8 cellular contexts compared by ENCODE assay signal in the genomic region with DNA sequence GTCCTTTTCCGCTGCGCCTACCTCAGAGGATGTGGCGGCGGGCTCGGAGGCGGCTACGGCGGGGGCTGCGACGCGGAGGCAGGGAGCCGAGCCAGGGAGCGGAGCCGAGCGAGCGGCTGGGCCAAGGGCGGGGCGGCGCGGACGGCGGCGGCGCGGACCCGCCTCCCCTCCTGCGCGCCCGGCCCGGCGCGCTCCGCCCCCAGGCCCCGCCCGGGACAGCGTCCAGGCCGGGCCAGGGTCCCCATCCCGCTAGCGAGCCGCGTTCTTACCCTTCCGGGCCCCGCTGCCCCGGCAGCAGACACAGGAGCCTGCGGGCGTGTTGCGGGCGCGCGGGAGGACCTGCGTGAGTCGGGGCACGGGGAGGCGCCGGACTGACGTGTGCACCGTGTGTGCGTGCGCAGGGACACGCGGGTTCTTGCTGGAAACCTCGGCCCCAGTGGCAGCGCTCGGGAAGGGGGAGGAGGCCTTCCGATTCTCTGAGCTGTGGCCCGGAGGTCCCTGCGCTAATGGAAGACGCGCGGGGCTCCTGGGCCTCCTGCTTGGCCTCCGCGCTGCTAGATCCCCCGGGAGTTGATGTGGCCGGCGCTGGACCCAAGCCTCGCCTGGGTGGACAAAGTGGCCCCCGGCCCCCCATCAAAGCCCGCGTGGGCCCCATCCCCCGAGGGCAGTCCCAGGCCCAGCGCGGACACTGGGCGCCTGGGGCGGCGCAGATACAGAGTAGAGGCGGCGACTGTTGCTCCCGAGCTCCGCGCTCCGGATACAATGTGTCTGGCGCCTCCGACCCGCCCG. TPM values are rescaled to one million over a fixed set of nuclear protein-coding genes. Genes with fewer than 3 reads are reported as not detected.
A peak's percentile ranks its signal among the peaks of the same experiment; 100 is the strongest.
DNase-seq lines count a peak whose midpoint lies in the region; ATAC-seq and TF ChIP-seq lines count a peak whose summit lies in the region.

A gene with protein sequence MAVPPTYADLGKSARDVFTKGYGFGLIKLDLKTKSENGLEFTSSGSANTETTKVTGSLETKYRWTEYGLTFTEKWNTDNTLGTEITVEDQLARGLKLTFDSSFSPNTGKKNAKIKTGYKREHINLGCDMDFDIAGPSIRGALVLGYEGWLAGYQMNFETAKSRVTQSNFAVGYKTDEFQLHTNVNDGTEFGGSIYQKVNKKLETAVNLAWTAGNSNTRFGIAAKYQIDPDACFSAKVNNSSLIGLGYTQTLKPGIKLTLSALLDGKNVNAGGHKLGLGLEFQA (minus strand): TSS at position 350 of the 789 bp plus-strand sequence. CDS start 11,963 bp downstream, outside the sequence.

- H3K27me3 Mint-ChIP-seq in activated CD4-positive, alpha-beta memory T cell treated with anti-CD3 and anti-CD28 coated beads, Interleukin-2, amount 10 ng/mL, durations not matched to agents 7 days and 5 days = no peaks in the 10 kb centered on the region

- DNase-seq in AG10803 (ENCODE audit: low read depth) (peak; percentile 93), NCI-H510A treated with DMSO at 0.1 percent for 48 hours (lab: John Stamatoyannopoulos, UW) (peak; percentile 32), ecto neural progenitor cell (ENCODE audit: low spot score) (peak; percentile 88), lung (ENCODE audit: low spot score) (peak; percentile 77)
- peak; percentile 87 for DNase-seq in activated CD4-positive, alpha-beta memory T cell treated with anti-CD3 and anti-CD28 coated beads, Interleukin-2, amount 10 ng/mL, durations not matched to agents 7 days and 5 days
- peak; percentile 63 to 79 (median 72) for DNase-seq in stimulated activated CD4-positive, alpha-beta T cell treated with anti-CD3 and anti-CD28 coated beads, TNF-alpha, amount 100 ng/mL, for 48 hours (ENCODE audit: low read depth in 3 of 3)

- H3K4me3 ChIP-seq in AG10803 (ENCODE audit: low read length) (peak within 1 kb of the TSS; percentile 68), lung (peak within 1 kb of the TSS; percentile 86)

- H3K4me1 Mint-ChIP-seq in activated CD4-positive, alpha-beta memory T cell treated with anti-CD3 and anti-CD28 coated beads, Interleukin-2, amount 10 ng/mL, durations not matched to agents 7 days and 5 days = peaks cover 43% of the 10 kb centered on the region

- CTCF ChIA-PET in activated CD4-positive, alpha-beta memory T cell treated with anti-CD3 and anti-CD28 coated beads, Interleukin-2, amount 10 ng/mL, durations not matched to agents 7 days and 5 days (lab: Charles Lee) = interaction anchor here (0.6 to 3.9 kb wide), 8 partner anchors 9 to 784 kb away, joined by 3 to 18 read pairs (median 4); no protein-coding TSS in a partner anchor

- ATAC-seq in GM18907 (IDR thresholded peaks at IDR 0.05; ENCODE audit: unreplicated experiment) (peak; percentile 77), HG03139 (IDR thresholded peaks at IDR 0.05; ENCODE audit: unreplicated experiment) (peak; percentile 67), lung (ENCODE audit: insufficient read depth, low FRiP score) (peak; percentile 89)

- POLR2A ChIA-PET in activated CD4-positive, alpha-beta memory T cell treated with anti-CD3 and anti-CD28 coated beads, Interleukin-2, amount 10 ng/mL, durations not matched to agents 7 days and 5 days (lab: Charles Lee) = interaction anchor here (0.6 to 3.0 kb wide), 21 partner anchors 12 to 1041 kb away, joined by 3 to 24 read pairs (median 4); a partner anchor contains a TSS

- H3K36me3 ChIP-seq in lung (ENCODE audit: control insufficient read depth in 2 of 2, insufficient read depth in 2 of 2, low read length in 2 of 2) = peaks cover 0 to 8% of the 10 kb centered on the region in 2 donors

- H3K4me3 Mint-ChIP-seq in activated CD4-positive, alpha-beta memory T cell treated with anti-CD3 and anti-CD28 coated beads, Interleukin-2, amount 10 ng/mL, durations not matched to agents 7 days and 5 days = peak within 1 kb of the TSS; percentile 88

- no peaks in the 10 kb centered on the region for H3K9me3 ChIP-seq in lung (ENCODE audit: control insufficient read depth in 2 of 2, insufficient read depth in 1 of 2, low read length in 1 of 2)

- peaks cover 18% of the 10 kb centered on the region for H3K36me3 Mint-ChIP-seq in activated CD4-positive, alpha-beta memory T cell treated with anti-CD3 and anti-CD28 coated beads, Interleukin-2, amount 10 ng/mL, durations not matched to agents 7 days and 5 days (ENCODE audit: low read depth)

- no peaks in the 10 kb centered on the region for H3K9me3 Mint-ChIP-seq in activated CD4-positive, alpha-beta memory T cell treated with anti-CD3 and anti-CD28 coated beads, Interleukin-2, amount 10 ng/mL, durations not matched to agents 7 days and 5 days

- peak within 1 kb of the TSS; percentile 90 for H3K27ac Mint-ChIP-seq in activated CD4-positive, alpha-beta memory T cell treated with anti-CD3 and anti-CD28 coated beads, Interleukin-2, amount 10 ng/mL, durations not matched to agents 7 days and 5 days

- H3K27me3 ChIP-seq in lung (ENCODE audit: control insufficient read depth, insufficient read depth) = no peaks in the 10 kb centered on the region

- 0 to 1% methylated on average over 80 to 95 of the region's 95 CpGs for WGBS in lung, 2 donors

- TF ChIP-seq CTCF in AG10803 (conservative IDR thresholded peaks at IDR 0.05; ENCODE audit: low read length) (no peak; the same call in 1 of the 2 replicates), lung (IDR thresholded peaks at IDR 0.05; ENCODE audit: control extremely low read depth, extremely low read depth) (no peak)

- H3K27ac ChIP-seq in lung (ENCODE audit: low read depth in 1 of 2, low read length in 1 of 2) = peak within 1 kb of the TSS; percentile 99 to 100

- peaks cover 11 to 32% of the 10 kb centered on the region in 2 donors for H3K4me1 ChIP-seq in lung (ENCODE audit: control insufficient read depth in 2 of 2, insufficient read depth in 2 of 2, low read length in 2 of 2)

RNA-seq across cellular contexts. Expression of the gene that starts here (rescaled TPM):
- 100 to 1,000 TPM; 216 to 218 TPM for total RNA-seq in activated CD4-positive, alpha-beta memory T cell treated with anti-CD3 and anti-CD28 coated beads, Interleukin-2, amount 10 ng/mL, durations not matched to agents 7 days and 5 days
- total RNA-seq in lung = 100 to 1,000 TPM; 109 to 130 TPM
- polyA plus RNA-seq in lung = 100 to 1,000 TPM; 107 to 136 TPM

Comparison
In these comparisons a context has a peak if more than half of its experiments do, and no peak if none do; other contexts are left out.
1. Peak in every context shown above with its lines: DNase-seq, ATAC-seq, H3K4me3 ChIP-seq and H3K27ac ChIP-seq.
2. DNase-seq: peak in every context shown above with its lines; median percentile 93 in AG10803; 88 in ecto neural progenitor cell; 87 in activated CD4-positive, alpha-beta memory T cell treated with anti-CD3 and anti-CD28 coated beads, Interleukin-2, amount 10 ng/mL, durations not matched to agents 7 days and 5 days; 77 in lung; 72 in stimulated activated CD4-positive, alpha-beta T cell treated with anti-CD3 and anti-CD28 coated beads, TNF-alpha, amount 100 ng/mL, for 48 hours; 32 in NCI-H510A treated with DMSO at 0.1 percent for 48 hours.